10 cellular contexts compared by ENCODE assay signal in genomic region chr3:128217702-128218475, GRCh38.
DNase-seq lines count a peak whose midpoint lies in the region; ATAC-seq and TF ChIP-seq lines count a peak whose summit lies in the region.
"Had no signal": no experiment of that assay in that cellular context is flagged by ENCODE, and none has a peak within 500 bp of the region (broad histone marks: within the 10 kb centered on the region; RNA-seq: fewer than 3 reads in every experiment).

No MANE protein-coding gene starts in this region.

- H3K4me3 ChIP-seq in fibroblast of mammary gland (ENCODE audit: control insufficient read depth, low read depth, low read length): no peak overlapping the region
- H3K4me3 ChIP-seq in effector memory CD4-positive, alpha-beta T cell (ENCODE audit: insufficient read depth, low read depth, low read length, poor library complexity, severe bottlenecking): no peak overlapping the region
- H3K4me3 ChIP-seq in CD4-positive, alpha-beta memory T cell (ENCODE audit: low read length in 2 of 2): no peak overlapping the region
- H3K4me3 ChIP-seq: upper lobe of right lung had no signal

- H3K9me3 ChIP-seq in effector memory CD4-positive, alpha-beta T cell (ENCODE audit: control insufficient read depth, low read length): peaks cover 9% of the 10 kb centered on the region
- peaks cover 0 to 5% of the 10 kb centered on the region in 2 donors for H3K9me3 ChIP-seq in CD4-positive, alpha-beta memory T cell (ENCODE audit: control insufficient read depth in 1 of 2, low read length in 2 of 2)

- H3K27ac ChIP-seq in effector memory CD4-positive, alpha-beta T cell (ENCODE audit: insufficient read depth, low read length, poor library complexity, severe bottlenecking): no peak overlapping the region
- H3K27ac ChIP-seq in CD4-positive, alpha-beta memory T cell (ENCODE audit: low read depth, low read length): no peak overlapping the region
- H3K27ac ChIP-seq: upper lobe of right lung had no signal

- H3K9me3 Mint-ChIP-seq in immature natural killer cell: peaks cover 0 to 6% (median 5%) of the 10 kb centered on the region in 6 donors
- H3K9me3 Mint-ChIP-seq in CD4-positive, alpha-beta memory T cell: peaks cover 2 to 18% (median 13%) of the 10 kb centered on the region in 8 donors
- H3K9me3 Mint-ChIP-seq: activated naive CD4-positive, alpha-beta T cell treated with anti-CD3 and anti-CD28 coated beads, Interleukin-2, amount 50 U/mL, for 24 hours had no signal

- DNase-seq in AML-193 (lab: John Stamatoyannopoulos, UW) (peak; percentile 26 to 31), NCI-H524 (lab: John Stamatoyannopoulos, UW) (peak; percentile 34 to 88), fibroblast of mammary gland (ENCODE audit: low read depth) (peak; percentile 6), A172 (ENCODE audit: low spot score) (no peak), immature natural killer cell (no peak)
- no peak for DNase-seq in effector memory CD4-positive, alpha-beta T cell
- no peak for DNase-seq in CD4-positive, alpha-beta memory T cell
- DNase-seq: upper lobe of right lung had no signal

- peaks cover 6 to 10% (median 10%) of the 10 kb centered on the region in 3 donors for H3K36me3 Mint-ChIP-seq in immature natural killer cell
- peaks cover 25 to 42% of the 10 kb centered on the region in 2 donors for H3K36me3 Mint-ChIP-seq in CD4-positive, alpha-beta memory T cell

- CTCF ChIA-PET in CD4-positive, alpha-beta memory T cell (lab: Charles Lee; ENCODE audit: partially characterized antibody): interaction anchor here (1.4 kb wide), 1 partner anchor 8 kb away, joined by 5 read pairs; no protein-coding TSS in a partner anchor

- POLR2A ChIA-PET in CD4-positive, alpha-beta memory T cell (lab: Charles Lee; ENCODE audit: partially characterized antibody): no interaction called here

- ATAC-seq in GM19025 (IDR thresholded peaks at IDR 0.05; ENCODE audit: low read depth, unreplicated experiment): peak; percentile 58
- ATAC-seq: upper lobe of right lung had no signal

- peaks cover 0 to 2% of the 10 kb centered on the region in 2 donors for H3K4me1 Mint-ChIP-seq in immature natural killer cell
- H3K4me1 Mint-ChIP-seq in CD4-positive, alpha-beta memory T cell: peaks cover 0 to 8% (median 3%) of the 10 kb centered on the region in 4 donors

- H3K4me1 ChIP-seq in effector memory CD4-positive, alpha-beta T cell (ENCODE audit: control insufficient read depth, insufficient read depth, low read length, poor library complexity, severe bottlenecking): no peaks in the 10 kb centered on the region
- no peaks in the 10 kb centered on the region for H3K4me1 ChIP-seq in CD4-positive, alpha-beta memory T cell (ENCODE audit: insufficient read depth, low read length)

- peaks cover 0 to 2% (median 0%) of the 10 kb centered on the region in 3 donors for H3K27me3 Mint-ChIP-seq in immature natural killer cell (ENCODE audit: low read depth in 3 of 3)
- H3K27me3 Mint-ChIP-seq in CD4-positive, alpha-beta memory T cell: no peaks in the 10 kb centered on the region
- H3K27me3 Mint-ChIP-seq: activated naive CD4-positive, alpha-beta T cell treated with anti-CD3 and anti-CD28 coated beads, Interleukin-2, amount 50 U/mL, for 24 hours had no signal

- H3K27me3 ChIP-seq in effector memory CD4-positive, alpha-beta T cell (replicated peaks; ENCODE audit: control insufficient read depth, insufficient read depth, low read length, poor library complexity, severe bottlenecking): no peaks in the 10 kb centered on the region
- H3K27me3 ChIP-seq in CD4-positive, alpha-beta memory T cell (ENCODE audit: insufficient read depth, low read length): no peaks in the 10 kb centered on the region
- H3K27me3 ChIP-seq: upper lobe of right lung had no signal

- H3K36me3 ChIP-seq in effector memory CD4-positive, alpha-beta T cell (ENCODE audit: control insufficient read depth, insufficient read depth, low read length): no peaks in the 10 kb centered on the region
- H3K36me3 ChIP-seq in CD4-positive, alpha-beta memory T cell (ENCODE audit: insufficient read depth, low read length): no peaks in the 10 kb centered on the region
- H3K36me3 ChIP-seq: upper lobe of right lung had no signal

- intact Hi-C loops in CD4-positive, alpha-beta memory T cell (cut with micrococcal nuclease): no loop called here

- no peak overlapping the region for H3K4me3 Mint-ChIP-seq in immature natural killer cell
- no peak overlapping the region for H3K4me3 Mint-ChIP-seq in CD4-positive, alpha-beta memory T cell
- H3K4me3 Mint-ChIP-seq: activated naive CD4-positive, alpha-beta T cell treated with anti-CD3 and anti-CD28 coated beads, Interleukin-2, amount 50 U/mL, for 24 hours had no signal

- H3K27ac Mint-ChIP-seq in immature natural killer cell: no peak overlapping the region
- peak overlapping the region in 1 of 7 donors; percentile 19 for H3K27ac Mint-ChIP-seq in CD4-positive, alpha-beta memory T cell
- H3K27ac Mint-ChIP-seq: activated naive CD4-positive, alpha-beta T cell treated with anti-CD3 and anti-CD28 coated beads, Interleukin-2, amount 50 U/mL, for 24 hours had no signal

- no peak for TF ChIP-seq CTCF in fibroblast of mammary gland (conservative IDR thresholded peaks at IDR 0.05; ENCODE audit: control insufficient read depth, insufficient read depth, low read depth, low read length)

Comparison
In these comparisons a context has a peak if more than half of its experiments do, and no peak if none do; other contexts are left out.
1. DNase-seq: peak in AML-193 (2 of 2), NCI-H524 (2 of 2) and fibroblast of mammary gland (single experiment); none in effector memory CD4-positive, alpha-beta T cell (0 of 3), A172 (single experiment), immature natural killer cell (0 of 3) and CD4-positive, alpha-beta memory T cell (0 of 5).